9 cellular contexts compared by ENCODE assay signal in the genomic region with DNA sequence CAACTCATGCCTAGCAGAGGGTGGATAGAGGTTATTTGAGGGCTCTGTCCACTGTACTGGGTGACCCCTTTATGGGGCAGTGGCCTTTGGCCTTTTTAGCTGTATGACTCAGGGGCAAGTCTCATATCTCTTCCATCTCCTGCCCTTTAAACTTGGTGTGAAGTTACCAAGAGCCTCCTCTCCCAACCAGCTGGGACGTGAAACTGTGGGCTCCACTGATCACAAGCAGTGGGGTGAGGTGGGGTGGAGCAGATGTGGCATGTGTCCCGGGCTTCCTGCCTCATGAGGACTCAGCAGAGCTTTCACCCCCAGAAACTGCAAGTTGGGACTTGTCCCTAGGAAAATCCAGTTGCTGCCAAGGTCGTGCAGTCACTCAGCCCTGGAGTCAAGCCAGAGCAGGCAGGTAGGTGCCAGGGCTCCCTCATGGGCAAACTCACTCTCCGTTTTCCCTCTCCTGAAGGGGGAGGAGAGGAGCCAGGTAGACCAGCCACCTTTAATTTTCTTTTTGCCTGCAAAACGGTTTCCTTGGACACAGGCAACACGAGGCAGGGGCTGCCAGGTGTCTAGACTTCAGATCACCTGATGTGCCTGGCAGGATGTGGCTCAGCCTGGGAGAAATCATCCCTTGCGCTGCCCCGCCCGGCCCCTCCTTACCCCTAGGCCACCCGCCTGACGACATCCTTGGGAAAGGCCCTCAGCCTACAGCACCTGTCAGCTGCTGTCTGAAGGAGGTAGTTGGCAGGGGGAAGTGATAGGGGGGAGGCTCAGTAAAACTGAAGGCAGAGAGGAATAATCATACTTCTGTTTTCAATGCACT. TPM values are rescaled to one million over a fixed set of nuclear protein-coding genes. Genes with fewer than 3 reads are reported as not detected.
DNase-seq lines count a peak whose midpoint lies in the region; ATAC-seq and TF ChIP-seq lines count a peak whose summit lies in the region.
"Had no signal": no experiment of that assay in that cellular context is flagged by ENCODE, and none has a peak within 500 bp of the region (broad histone marks: within the 10 kb centered on the region; RNA-seq: fewer than 3 reads in every experiment).

No MANE protein-coding gene starts in this region.

- no peaks in the 10 kb centered on the region for H3K9me3 ChIP-seq in CD8-positive, alpha-beta T cell (ENCODE audit: low read length)
- H3K9me3 ChIP-seq in spleen, result no peaks in the 10 kb centered on the region
- no peaks in the 10 kb centered on the region for H3K9me3 ChIP-seq in Karpas-422 (ENCODE audit: low read length)

- H3K4me3 Mint-ChIP-seq in CD8-positive, alpha-beta T cell, result no peak overlapping the region
- H3K4me3 Mint-ChIP-seq in activated CD8-positive, alpha-beta memory T cell treated with anti-CD3 and anti-CD28 coated beads, Interleukin-2, amount 10 ng/mL, durations not matched to agents 7 days and 5 days, result no peak overlapping the region

- CTCF ChIA-PET in CD8-positive, alpha-beta T cell (lab: Charles Lee), result interaction anchor here (1.0 to 5.4 kb wide), 6 partner anchors 14 to 259 kb away, joined by 3 to 30 read pairs (median 4); no protein-coding TSS in a partner anchor
- CTCF ChIA-PET in activated CD8-positive, alpha-beta memory T cell treated with anti-CD3 and anti-CD28 coated beads, Interleukin-2, amount 10 ng/mL, durations not matched to agents 7 days and 5 days (lab: Charles Lee), result interaction anchor here (0.6 to 10.0 kb wide), 8 partner anchors 8 to 268 kb away, joined by 3 to 60 read pairs (median 8); no protein-coding TSS in a partner anchor

- no peaks in the 10 kb centered on the region for H3K27me3 ChIP-seq in CD8-positive, alpha-beta T cell (ENCODE audit: insufficient read depth, low read length)
- H3K27me3 ChIP-seq in spleen (replicated peaks in 1 of 7) (peaks cover 0 to 21% (median 0%) of the 10 kb centered on the region in 7 donors), Karpas-422 (ENCODE audit: low read length) (no peaks in the 10 kb centered on the region)

- POLR2A ChIA-PET in CD8-positive, alpha-beta T cell (lab: Charles Lee), result interaction anchor here (0.6 kb wide), 1 partner anchor 63 kb away, joined by 4 read pairs; no protein-coding TSS in a partner anchor

- DNase-seq in CD8-positive, alpha-beta T cell, result peak in 5 of 7 experiments; percentile 21 to 79 (median 55)
- DNase-seq in HFF-Myc (ENCODE audit: extremely low read depth, low read depth) (no peak), NCI-H446 (lab: John Stamatoyannopoulos, UW) (peak; percentile 54 to 80), fibroblast of villous mesenchyme (ENCODE audit: low read depth) (peak; percentile 54), spleen (peak; percentile 89), Karpas-422 (no peak)
- peak; percentile 56 for DNase-seq in activated CD8-positive, alpha-beta memory T cell treated with anti-CD3 and anti-CD28 coated beads, Interleukin-2, amount 10 ng/mL, durations not matched to agents 7 days and 5 days

- peak overlapping the region; percentile 13 for H3K27ac Mint-ChIP-seq in CD8-positive, alpha-beta T cell
- H3K27ac Mint-ChIP-seq in activated CD8-positive, alpha-beta memory T cell treated with anti-CD3 and anti-CD28 coated beads, Interleukin-2, amount 10 ng/mL, durations not matched to agents 7 days and 5 days, result peak overlapping the region; percentile 71

- peaks cover 25% of the 10 kb centered on the region for H3K4me1 ChIP-seq in CD8-positive, alpha-beta T cell (ENCODE audit: insufficient read depth, low read length)
- peaks cover 28 to 93% (median 82%) of the 10 kb centered on the region in 6 donors for H3K4me1 ChIP-seq in spleen
- H3K4me1 ChIP-seq in Karpas-422 (ENCODE audit: low read length), result peaks cover 30% of the 10 kb centered on the region

- H3K36me3 ChIP-seq in CD8-positive, alpha-beta T cell (ENCODE audit: insufficient read depth, low read length), result no peaks in the 10 kb centered on the region
- peaks cover 0 to 50% (median 16%) of the 10 kb centered on the region in 6 donors for H3K36me3 ChIP-seq in spleen
- no peaks in the 10 kb centered on the region for H3K36me3 ChIP-seq in Karpas-422 (ENCODE audit: insufficient read depth, low read length)

- intact Hi-C loops in CD8-positive, alpha-beta T cell (cut with DNase I, micrococcal nuclease), result loop anchor here (5.0 kb wide), 2 partner anchors 135 to 655 kb away; a partner anchor contains a TSS
- intact Hi-C loops in spleen (cut with DNase I; ENCODE audit: low total_unique reads), result loop anchor here (2.0 kb wide), 1 partner anchor 60 kb away; no protein-coding TSS in a partner anchor

- 0 out of 2 replicates have a peak, but pooled peaks cover 7% of the 10 kb centered on the region for H4K20me1 ChIP-seq in Karpas-422 (ENCODE audit: insufficient read depth, low read depth, low read length)

- H3K9me3 Mint-ChIP-seq in CD8-positive, alpha-beta T cell, result no peaks in the 10 kb centered on the region
- no peaks in the 10 kb centered on the region for H3K9me3 Mint-ChIP-seq in activated CD8-positive, alpha-beta memory T cell treated with anti-CD3 and anti-CD28 coated beads, Interleukin-2, amount 10 ng/mL, durations not matched to agents 7 days and 5 days (ENCODE audit: low read depth)

- no peak for TF ChIP-seq CTCF in CD8-positive, alpha-beta T cell (IDR thresholded peaks at IDR 0.05)
- TF ChIP-seq CTCF in HFF-Myc (IDR thresholded peaks at IDR 0.05; ENCODE audit: low read depth, low read length, missing control alignments) (no peak), fibroblast of villous mesenchyme (IDR thresholded peaks at IDR 0.05; ENCODE audit: insufficient read depth, low read depth, low read length) (no peak), spleen (IDR thresholded peaks at IDR 0.05 in 8 of 11, conservative IDR thresholded peaks at IDR 0.05 in 3 of 11) (no peak)

- no peaks in the 10 kb centered on the region for H3K9me2 ChIP-seq in Karpas-422 (replicated peaks; ENCODE audit: insufficient read depth, low read length)

- peaks cover 23% of the 10 kb centered on the region for H3K4me1 Mint-ChIP-seq in CD8-positive, alpha-beta T cell (ENCODE audit: low read depth)
- peaks cover 37% of the 10 kb centered on the region for H3K4me1 Mint-ChIP-seq in activated CD8-positive, alpha-beta memory T cell treated with anti-CD3 and anti-CD28 coated beads, Interleukin-2, amount 10 ng/mL, durations not matched to agents 7 days and 5 days

- 26 to 44% (median 34%) methylated on average over 9 to 11 of the region's 11 CpGs for WGBS in spleen, 5 donors

- no peak overlapping the region for H3K9ac ChIP-seq in Karpas-422 (ENCODE audit: low read length)

- peak; percentile 6 for ATAC-seq in CD8-positive, alpha-beta T cell
- ATAC-seq in activated CD8-positive, alpha-beta memory T cell treated with anti-CD3 and anti-CD28 coated beads, Interleukin-2, amount 10 ng/mL, durations not matched to agents 7 days and 5 days, result no peak
- no peak for ATAC-seq in GM19397 (IDR thresholded peaks at IDR 0.05; ENCODE audit: unreplicated experiment)

- no peak overlapping the region for H2AFZ ChIP-seq in Karpas-422 (ENCODE audit: low read length)

- H3K36me3 Mint-ChIP-seq in CD8-positive, alpha-beta T cell, result peaks cover 7% of the 10 kb centered on the region
- H3K36me3 Mint-ChIP-seq in activated CD8-positive, alpha-beta memory T cell treated with anti-CD3 and anti-CD28 coated beads, Interleukin-2, amount 10 ng/mL, durations not matched to agents 7 days and 5 days, result peaks cover 51% of the 10 kb centered on the region

- no peak for TF ChIP-seq POLR2A in spleen (IDR thresholded peaks at IDR 0.05)

- no peak overlapping the region for H3K4me3 ChIP-seq in CD8-positive, alpha-beta T cell (ENCODE audit: low read depth, low read length)
- H3K4me3 ChIP-seq in HFF-Myc (replicated peaks; ENCODE audit: low read depth, low read length) (peak overlapping the region; percentile 61), fibroblast of villous mesenchyme (ENCODE audit: low read depth, low read length) (peak overlapping the region; percentile 93), spleen (peak overlapping the region in 1 of 8 donors; percentile 1), Karpas-422 (ENCODE audit: low read length) (no peak overlapping the region)

- no peak overlapping the region for H3K4me2 ChIP-seq in Karpas-422 (ENCODE audit: low read depth, low read length, poor library complexity, severe bottlenecking)

- no peaks in the 10 kb centered on the region for H3K79me2 ChIP-seq in Karpas-422 (ENCODE audit: low read length)

- H3K27me3 Mint-ChIP-seq in CD8-positive, alpha-beta T cell (ENCODE audit: low read depth), result peaks cover 6% of the 10 kb centered on the region
- H3K27me3 Mint-ChIP-seq in activated CD8-positive, alpha-beta memory T cell treated with anti-CD3 and anti-CD28 coated beads, Interleukin-2, amount 10 ng/mL, durations not matched to agents 7 days and 5 days, result no peaks in the 10 kb centered on the region

- no peak overlapping the region for H3K27ac ChIP-seq in CD8-positive, alpha-beta T cell (ENCODE audit: low read depth, low read length)
- peak overlapping the region in 6 of 8 donors; percentile 3 to 77 (median 58) for H3K27ac ChIP-seq in spleen
- no peak overlapping the region for H3K27ac ChIP-seq in Karpas-422 (ENCODE audit: low read length)

RNA-seq across cellular contexts. Expression of a gene that starts 4.0 kb away (rescaled TPM):
- 10 to 100 TPM; 71.3 to 78.7 TPM for total RNA-seq in CD8-positive, alpha-beta T cell
- total RNA-seq in activated CD8-positive, alpha-beta memory T cell treated with anti-CD3 and anti-CD28 coated beads, Interleukin-2, amount 10 ng/mL, durations not matched to agents 7 days and 5 days, result 100 to 1,000 TPM in 1 of 2 experiments, 10 to 100 TPM in 1; 67.5 to 109 TPM
- total RNA-seq in fibroblast of villous mesenchyme (302 and 522 TPM in 2 replicates), spleen (10 to 100 TPM; 26.5 to 58.5 (median 32.8) TPM)
- 10 to 100 TPM; 10.7 to 18.4 (median 11.9) TPM for polyA plus RNA-seq in spleen
- 4.5 and 6.8 TPM in 2 replicates for total RNA-seq in Karpas-422 (2014; rRNA removed; shearing (Covaris generic); ENCODE audit: low replicate concordance)

RNA-seq across cellular contexts. Expression of a gene that starts 15.1 kb away (rescaled TPM):
- under 1 TPM in 1 of 2 experiments, not detected in 1; 0.08 TPM for total RNA-seq in CD8-positive, alpha-beta T cell
- total RNA-seq in activated CD8-positive, alpha-beta memory T cell treated with anti-CD3 and anti-CD28 coated beads, Interleukin-2, amount 10 ng/mL, durations not matched to agents 7 days and 5 days, result not detected
- total RNA-seq in fibroblast of villous mesenchyme (under 0.01 TPM in 1 of 2 replicates, not detected in the other), spleen (1 to 10 TPM in 5 of 7 donors, under 1 TPM in 2; 0.54 to 3.5 (median 1.3) TPM)
- under 1 TPM; 0.06 to 0.26 (median 0.24) TPM for polyA plus RNA-seq in spleen
- total RNA-seq in Karpas-422 (2014; rRNA removed; shearing (Covaris generic); ENCODE audit: low replicate concordance), result not detected in 2 replicates
- total RNA-seq: pulmonary artery endothelial cell had no signal

Comparison
In these comparisons a context has a peak if more than half of its experiments do, and no peak if none do; other contexts are left out.
1. DNase-seq: peak in CD8-positive, alpha-beta T cell (5 of 7), NCI-H446 (2 of 2), activated CD8-positive, alpha-beta memory T cell treated with anti-CD3 and anti-CD28 coated beads, Interleukin-2, amount 10 ng/mL, durations not matched to agents 7 days and 5 days (single experiment), fibroblast of villous mesenchyme (single experiment) and spleen (single experiment); none in HFF-Myc (single experiment) and Karpas-422 (single experiment).
2. H3K27ac ChIP-seq: peak in spleen (6 of 8); none in CD8-positive, alpha-beta T cell (single experiment) and Karpas-422 (single experiment).
3. H3K4me3 ChIP-seq: peak in HFF-Myc (single experiment) and fibroblast of villous mesenchyme (single experiment); none in CD8-positive, alpha-beta T cell (single experiment) and Karpas-422 (single experiment).